ENCODE assay signal across 1 cellular context in genomic region chr14:68403191-68403781, GRCh38.
A peak's percentile ranks its signal among the peaks of the same experiment; 100 is the strongest.
TF ChIP-seq lines count a peak whose summit lies in the region.

No MANE protein-coding gene starts in this region.

TF ChIP-seq in liver, 16 proteins besides CTCF, POLR2A, EP300 and RAD21 (continued from another document):
- TF ChIP-seq REST (IDR thresholded peaks at IDR 0.05): no peak
- TF ChIP-seq HNF4A (conservative IDR thresholded peaks at IDR 0.05): no peak
- TF ChIP-seq RXRA (IDR thresholded peaks at IDR 0.05): peak in 1 of 2 donors; percentile 4
- no peak for TF ChIP-seq JUND (IDR thresholded peaks at IDR 0.05)
- no peak for TF ChIP-seq YY1 (IDR thresholded peaks at IDR 0.05)
TF ChIP-seq in liver: peak in this region for 2.
